In the genomic region with DNA sequence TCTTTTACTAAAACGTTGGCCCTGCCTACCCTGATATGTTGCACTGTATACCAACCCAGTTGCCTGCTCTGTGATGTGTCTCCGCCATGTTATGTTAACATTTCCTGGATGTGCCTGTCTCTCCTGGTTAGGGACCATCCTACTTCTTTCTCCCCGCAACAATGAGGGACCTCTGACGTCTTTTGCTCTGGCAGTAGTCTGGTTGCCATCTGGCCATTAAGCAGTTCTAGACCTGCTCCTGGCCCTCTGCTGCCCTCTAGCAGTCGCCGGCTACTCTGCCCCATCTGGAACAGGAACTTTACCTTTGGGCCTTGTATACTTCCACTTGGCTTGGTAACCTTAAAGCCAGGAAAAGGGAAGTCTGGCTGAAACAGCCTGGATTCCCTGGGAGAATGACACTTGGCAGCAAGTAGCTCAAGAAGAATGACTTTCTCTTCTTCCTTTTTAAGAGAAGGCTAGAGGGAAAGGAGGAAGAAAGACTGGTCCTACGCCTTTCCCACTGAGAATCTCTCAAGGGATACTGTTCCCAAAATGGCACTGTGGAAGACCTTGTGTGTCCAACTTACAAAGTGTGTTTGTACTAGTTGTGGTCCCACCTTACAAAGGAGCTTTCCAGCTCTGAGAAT, we compare ENCODE assay signal across 8 cellular contexts.
DNase-seq lines count a peak whose midpoint lies in the region; ATAC-seq and TF ChIP-seq lines count a peak whose summit lies in the region.

No MANE protein-coding gene starts in this region.

- TF ChIP-seq CTCF in GM10248 (IDR thresholded peaks at IDR 0.05; ENCODE audit: control extremely low read depth, extremely low read depth, low read depth, missing control alignments) = peak; percentile 40
- peak; percentile 17 for TF ChIP-seq CTCF in activated CD8-positive, alpha-beta T cell treated with anti-CD3 and anti-CD28 coated beads for 36 hours (IDR thresholded peaks at IDR 0.05)

- H3K27me3 ChIP-seq in H7 (ENCODE audit: control insufficient read depth, insufficient read depth, low read length) = no peaks in the 10 kb centered on the region

- no peak overlapping the region for H3K4me3 Mint-ChIP-seq in activated CD8-positive, alpha-beta T cell treated with anti-CD3 and anti-CD28 coated beads for 36 hours

- no peaks in the 10 kb centered on the region for H3K36me3 Mint-ChIP-seq in activated CD8-positive, alpha-beta T cell treated with anti-CD3 and anti-CD28 coated beads for 36 hours (ENCODE audit: low read depth)

- H3K4me1 Mint-ChIP-seq in activated CD8-positive, alpha-beta T cell treated with anti-CD3 and anti-CD28 coated beads for 36 hours (ENCODE audit: low read depth) = peaks cover 12% of the 10 kb centered on the region

- no peaks in the 10 kb centered on the region for H3K27me3 Mint-ChIP-seq in activated CD8-positive, alpha-beta T cell treated with anti-CD3 and anti-CD28 coated beads for 36 hours

- no peak overlapping the region for H3K27ac Mint-ChIP-seq in activated CD8-positive, alpha-beta T cell treated with anti-CD3 and anti-CD28 coated beads for 36 hours

- no peaks in the 10 kb centered on the region for H3K36me3 ChIP-seq in H7 (replicated peaks; ENCODE audit: control insufficient read depth, insufficient read depth, low read length)

- DNase-seq in GM10248 (ENCODE audit: extremely low spot score) (peak; percentile 31), H7 (peak; percentile 50), NCI-H2107 (lab: John Stamatoyannopoulos, UW) (peak; percentile 10), glomerular visceral epithelial cell (ENCODE audit: extremely low spot score) (peak; percentile 9), cerebellar nuclear complex (lab: John Stamatoyannopoulos, UW) (no peak)
- DNase-seq in activated CD8-positive, alpha-beta T cell treated with anti-CD3 and anti-CD28 coated beads for 36 hours = peak; percentile 45
- peak; percentile 11 for DNase-seq in stimulated activated CD4-positive, alpha-beta T cell treated with anti-CD3 and anti-CD28 coated beads, Interleukin-12 subunit alpha, Interleukin-12 subunit beta, amount 100 ng/mL, for 4 hours

- peak; percentile 67 for ATAC-seq in activated CD8-positive, alpha-beta T cell treated with anti-CD3 and anti-CD28 coated beads for 36 hours
- no peak for ATAC-seq in GM21381 (IDR thresholded peaks at IDR 0.05; ENCODE audit: unreplicated experiment)

- CTCF ChIA-PET in GM10248 (lab: Yijun Ruan, JAX) = interaction anchor here (0.6 to 2.5 kb wide), 8 partner anchors 13 to 129 kb away, joined by 3 to 27 read pairs (median 4); no protein-coding TSS in a partner anchor
- CTCF ChIA-PET in activated CD8-positive, alpha-beta T cell treated with anti-CD3 and anti-CD28 coated beads for 36 hours (lab: Charles Lee) = interaction anchor here (0.7 to 2.8 kb wide), 8 partner anchors 10 to 224 kb away, joined by 3 to 14 read pairs (median 3); no protein-coding TSS in a partner anchor

- intact Hi-C loops in activated CD8-positive, alpha-beta T cell treated with anti-CD3 and anti-CD28 coated beads for 36 hours (cut with micrococcal nuclease) = no loop called here

- POLR2A ChIA-PET in GM10248 (lab: Yijun Ruan, JAX) = no interaction called here
- POLR2A ChIA-PET in activated CD8-positive, alpha-beta T cell treated with anti-CD3 and anti-CD28 coated beads for 36 hours (lab: Charles Lee) = interaction anchor here (0.6 to 0.8 kb wide), 2 partner anchors 10 to 265 kb away, joined by 3 to 4 read pairs; no protein-coding TSS in a partner anchor

- peaks cover 1% of the 10 kb centered on the region for H3K9me3 Mint-ChIP-seq in activated CD8-positive, alpha-beta T cell treated with anti-CD3 and anti-CD28 coated beads for 36 hours

- no peak overlapping the region for H3K4me3 ChIP-seq in H7 (ENCODE audit: insufficient read depth, low read depth, low read length)

Comparison
In these comparisons a context has a peak if more than half of its experiments do, and no peak if none do; other contexts are left out.
1. DNase-seq: peak in GM10248 (single experiment), H7 (single experiment), NCI-H2107 (single experiment), activated CD8-positive, alpha-beta T cell treated with anti-CD3 and anti-CD28 coated beads for 36 hours (single experiment), glomerular visceral epithelial cell (single experiment) and stimulated activated CD4-positive, alpha-beta T cell treated with anti-CD3 and anti-CD28 coated beads, Interleukin-12 subunit alpha, Interleukin-12 subunit beta, amount 100 ng/mL, for 4 hours (single experiment); none in cerebellar nuclear complex (0 of 2).